9 cellular contexts compared by ENCODE assay signal in genomic region chr3:186882881-186883685, GRCh38. TPM values are rescaled to one million over a fixed set of nuclear protein-coding genes. Genes with fewer than 3 reads are reported as not detected.
DNase-seq lines count a peak whose midpoint lies in the region; ATAC-seq lines count a peak whose summit lies in the region.
"Had no signal": no experiment of that assay in that cellular context is flagged by ENCODE, and none has a peak within 500 bp of the region (broad histone marks: within the 10 kb centered on the region; RNA-seq: fewer than 3 reads in every experiment).

No MANE protein-coding gene starts in this region.

- H3K27me3 Mint-ChIP-seq in activated T-cell treated with anti-CD3 and anti-CD28 coated beads, Interleukin-2, amount 50 U/mL, for 72 hours (ENCODE audit: low read depth), result no peaks in the 10 kb centered on the region

- peaks cover 70% of the 10 kb centered on the region for H3K4me1 Mint-ChIP-seq in activated T-cell treated with anti-CD3 and anti-CD28 coated beads, Interleukin-2, amount 50 U/mL, for 72 hours (ENCODE audit: low read depth)

- H3K27ac Mint-ChIP-seq in activated T-cell treated with anti-CD3 and anti-CD28 coated beads, Interleukin-2, amount 50 U/mL, for 72 hours, result peak overlapping the region; percentile 85
- H3K27ac Mint-ChIP-seq: IgD-negative memory B cell had no signal

- H3K27me3 ChIP-seq in ACC112 (ENCODE audit: insufficient read depth, low read length) (no peaks in the 10 kb centered on the region), MG63 (no peaks in the 10 kb centered on the region)

- no peaks in the 10 kb centered on the region for H3K36me3 ChIP-seq in ACC112 (ENCODE audit: insufficient read depth, low read length)
- H3K36me3 ChIP-seq in MG63, result no peaks in the 10 kb centered on the region

- DNase-seq in MG63 (peak; percentile 12), kidney tubule cell (ENCODE audit: low spot score) (peak; percentile 94), NAMALWA (ENCODE audit: low spot score) (no peak), G401 (ENCODE audit: low spot score) (no peak), GF-D8 (lab: John Stamatoyannopoulos, UW) (no peak)
- DNase-seq in activated T-cell treated with anti-CD3 and anti-CD28 coated beads, Interleukin-2, amount 50 U/mL, for 72 hours, result peak; percentile 67 to 76

- peak overlapping the region; percentile 74; the same call in 1 of the 2 replicates for H3K27ac ChIP-seq in ACC112 (ENCODE audit: low read depth, low read length)

- H3K4me3 ChIP-seq in ACC112 (ENCODE audit: low read depth, low read length) (no peak overlapping the region), MG63 (no peak overlapping the region)

- no peak overlapping the region for H2AFZ ChIP-seq in ACC112 (ENCODE audit: low read length, unreplicated experiment)

- peaks cover 0 to 2% of the 10 kb centered on the region in 2 donors for H3K36me3 Mint-ChIP-seq in activated T-cell treated with anti-CD3 and anti-CD28 coated beads, Interleukin-2, amount 50 U/mL, for 72 hours (ENCODE audit: insufficient read depth in 2 of 2)
- H3K36me3 Mint-ChIP-seq: IgD-negative memory B cell had no signal

- H3K4me3 Mint-ChIP-seq in activated T-cell treated with anti-CD3 and anti-CD28 coated beads, Interleukin-2, amount 50 U/mL, for 72 hours, result peak overlapping the region; percentile 72 to 81
- H3K4me3 Mint-ChIP-seq: IgD-negative memory B cell had no signal

- H3K9me3 ChIP-seq in MG63, result no peaks in the 10 kb centered on the region

- H3K79me2 ChIP-seq in ACC112 (ENCODE audit: control insufficient read depth, insufficient read depth, low read length, unreplicated experiment), result no peaks in the 10 kb centered on the region

- H3K9me3 Mint-ChIP-seq in activated T-cell treated with anti-CD3 and anti-CD28 coated beads, Interleukin-2, amount 50 U/mL, for 72 hours, result no peaks in the 10 kb centered on the region
- H3K9me3 Mint-ChIP-seq: IgD-negative memory B cell had no signal

- in situ Hi-C loops in G401 (cut with HindIII; ENCODE audit: low sequenced_read_pairs), result no loop called here

- peak; percentile 82 to 85 for ATAC-seq in activated T-cell treated with anti-CD3 and anti-CD28 coated beads, Interleukin-2, amount 50 U/mL, for 72 hours (replicated peaks in 1 of 2)
- no peak for ATAC-seq in GM18861 (IDR thresholded peaks at IDR 0.05; ENCODE audit: unreplicated experiment)

- H3K4me1 ChIP-seq in ACC112 (ENCODE audit: control insufficient read depth, insufficient read depth, low read length, unreplicated experiment), result peaks cover 18% of the 10 kb centered on the region

RNA-seq across cellular contexts. Expression of gene ADIPOQ, which starts 40.6 kb away (rescaled TPM):
- not detected in 2 replicates for total RNA-seq in MG63 (2014; rRNA removed; shearing (Covaris generic); ENCODE audit: low replicate concordance)
- under 1 TPM in 1 of 2 donors, not detected in 1; 0.05 TPM for total RNA-seq in activated T-cell treated with anti-CD3 and anti-CD28 coated beads, Interleukin-2, amount 50 U/mL, for 72 hours
- not detected in 2 replicates for total RNA-seq in G401 (2014; rRNA removed; shearing (Covaris generic))

RNA-seq across cellular contexts. Expression of gene ST6GAL1, which starts 47.2 kb away (rescaled TPM):
- 5.6 and 9.4 TPM in 2 replicates for total RNA-seq in MG63 (2014; rRNA removed; shearing (Covaris generic); ENCODE audit: low replicate concordance)
- total RNA-seq in activated T-cell treated with anti-CD3 and anti-CD28 coated beads, Interleukin-2, amount 50 U/mL, for 72 hours, result 100 to 1,000 TPM in 1 of 2 donors, 10 to 100 TPM in 1; 98.1 to 104 TPM
- 3.6 and 11.8 TPM in 2 replicates for total RNA-seq in G401 (2014; rRNA removed; shearing (Covaris generic))

Comparison
In these comparisons a context has a peak if more than half of its experiments do, and no peak if none do; other contexts are left out.
1. DNase-seq: peak in MG63 (single experiment), activated T-cell treated with anti-CD3 and anti-CD28 coated beads, Interleukin-2, amount 50 U/mL, for 72 hours (2 of 2) and kidney tubule cell (single experiment); none in NAMALWA (single experiment), G401 (single experiment) and GF-D8 (single experiment).